Comparison of ENCODE assay signal across 8 cellular contexts in genomic region chr17:80082403-80083135, GRCh38. TPM values are rescaled to one million over a fixed set of nuclear protein-coding genes. Genes with fewer than 3 reads are reported as not detected.
DNase-seq lines count a peak whose midpoint lies in the region; ATAC-seq and TF ChIP-seq lines count a peak whose summit lies in the region.

No MANE protein-coding gene starts in this region.

- ATAC-seq in HG02840 (IDR thresholded peaks at IDR 0.05; ENCODE audit: low FRiP score, unreplicated experiment) = no peak

- no peaks in the 10 kb centered on the region for H3K27me3 ChIP-seq in MG63

- peaks cover 10% of the 10 kb centered on the region for H3K4me1 Mint-ChIP-seq in osteocyte (ENCODE audit: unreplicated experiment)
- H3K4me1 Mint-ChIP-seq in type B pancreatic cell (ENCODE audit: unreplicated experiment) = peaks cover 4% of the 10 kb centered on the region

- H3K36me3 Mint-ChIP-seq in osteocyte (ENCODE audit: unreplicated experiment) = peaks cover 2% of the 10 kb centered on the region
- H3K36me3 Mint-ChIP-seq in type B pancreatic cell = no peaks in the 10 kb centered on the region

- peaks cover 5% of the 10 kb centered on the region for H3K27me3 Mint-ChIP-seq in osteocyte (ENCODE audit: unreplicated experiment)
- no peaks in the 10 kb centered on the region for H3K27me3 Mint-ChIP-seq in type B pancreatic cell

- no peaks in the 10 kb centered on the region for H3K36me3 ChIP-seq in MG63

- H3K9me3 ChIP-seq in MG63 = no peaks in the 10 kb centered on the region

- DNase-seq in DMS153 treated with DMSO at 0.1 percent for 48 hours (lab: John Stamatoyannopoulos, UW; ENCODE audit: unreplicated experiment) = peak; percentile 51
- DNase-seq in MG63 = peak; percentile 68
- DNase-seq in RPMI7951 (ENCODE audit: low read depth) = peak; percentile 63
- peak; percentile 15 to 35 for DNase-seq in activated T-helper 1 cell treated with anti-CD3 and anti-CD28 coated beads, Interleukin-2, amount 50 U/mL, for 16 hours (ENCODE audit: low read depth in 1 of 2, low spot score in 1 of 2)
- peak; percentile 46 to 84 for DNase-seq in foreskin fibroblast
- DNase-seq in osteocyte (ENCODE audit: extremely low spot score, unreplicated experiment) = no peak
- no peak for DNase-seq in type B pancreatic cell (ENCODE audit: extremely low spot score, unreplicated experiment)

- H3K9me3 Mint-ChIP-seq in osteocyte (ENCODE audit: unreplicated experiment) (no peaks in the 10 kb centered on the region), type B pancreatic cell (no peaks in the 10 kb centered on the region)

- H3K4me3 ChIP-seq in MG63 = no peak overlapping the region
- H3K4me3 ChIP-seq in foreskin fibroblast (ENCODE audit: low read depth in 1 of 2, low read length in 2 of 2) = no peak overlapping the region

- peak; percentile 63 for TF ChIP-seq CTCF in foreskin fibroblast (IDR thresholded peaks at IDR 0.05; ENCODE audit: low read depth, low read length)
- TF ChIP-seq CTCF in osteocyte (IDR thresholded peaks at IDR 0.05) = peak; percentile 83
- peak; percentile 85 for TF ChIP-seq CTCF in type B pancreatic cell (conservative IDR thresholded peaks at IDR 0.05)

- H3K4me3 Mint-ChIP-seq in osteocyte (ENCODE audit: unreplicated experiment) = no peak overlapping the region
- H3K4me3 Mint-ChIP-seq in type B pancreatic cell = no peak overlapping the region

- H3K27ac Mint-ChIP-seq in osteocyte (ENCODE audit: unreplicated experiment) (no peak overlapping the region), type B pancreatic cell (no peak overlapping the region)

RNA-seq across cellular contexts. Expression of gene GAA, which starts 18.8 kb away (rescaled TPM):
- 22.0 and 23.6 TPM in 2 replicates for total RNA-seq in MG63 (2014; rRNA removed; shearing (Covaris generic); ENCODE audit: low replicate concordance)
- 10.3 and 11.7 TPM in 2 replicates for total RNA-seq in RPMI7951 (2014; rRNA removed; shearing (Covaris generic))
- total RNA-seq in osteocyte = 64.7 and 68.7 TPM in 2 replicates
- 37.7 and 40.7 TPM in 2 replicates for total RNA-seq in type B pancreatic cell (ENCODE audit: low replicate concordance)

RNA-seq across cellular contexts. Expression of gene CCDC40, which starts 46.1 kb away (rescaled TPM):
- total RNA-seq in MG63 (2014; rRNA removed; shearing (Covaris generic); ENCODE audit: low replicate concordance) = 5.4 and 9.7 TPM in 2 replicates
- total RNA-seq in RPMI7951 (2014; rRNA removed; shearing (Covaris generic)) = 1.3 and 1.6 TPM in 2 replicates
- 9.5 and 10.5 TPM in 2 replicates for total RNA-seq in osteocyte
- 8.5 and 29.6 TPM in 2 replicates for total RNA-seq in type B pancreatic cell (ENCODE audit: low replicate concordance)

RNA-seq across cellular contexts. Expression of gene TBC1D16, which starts 46.9 kb away (rescaled TPM):
- total RNA-seq in MG63 (2014; rRNA removed; shearing (Covaris generic); ENCODE audit: low replicate concordance) = 15.0 and 23.6 TPM in 2 replicates
- total RNA-seq in RPMI7951 (2014; rRNA removed; shearing (Covaris generic)) = 8.9 and 10.7 TPM in 2 replicates
- total RNA-seq in osteocyte = 45.2 and 45.9 TPM in 2 replicates
- 35.5 and 71.9 TPM in 2 replicates for total RNA-seq in type B pancreatic cell (ENCODE audit: low replicate concordance)

Comparison
In these comparisons a context has a peak if more than half of its experiments do, and no peak if none do; other contexts are left out.
1. DNase-seq: peak in DMS153 treated with DMSO at 0.1 percent for 48 hours (single experiment), MG63 (single experiment), RPMI7951 (single experiment), activated T-helper 1 cell treated with anti-CD3 and anti-CD28 coated beads, Interleukin-2, amount 50 U/mL, for 16 hours (2 of 2) and foreskin fibroblast (2 of 2); none in osteocyte (single experiment) and type B pancreatic cell (single experiment).
2. Peak in every context shown above with its lines, with median percentiles within 50 percentile points of each other: CTCF ChIP-seq.